In the genomic region with DNA sequence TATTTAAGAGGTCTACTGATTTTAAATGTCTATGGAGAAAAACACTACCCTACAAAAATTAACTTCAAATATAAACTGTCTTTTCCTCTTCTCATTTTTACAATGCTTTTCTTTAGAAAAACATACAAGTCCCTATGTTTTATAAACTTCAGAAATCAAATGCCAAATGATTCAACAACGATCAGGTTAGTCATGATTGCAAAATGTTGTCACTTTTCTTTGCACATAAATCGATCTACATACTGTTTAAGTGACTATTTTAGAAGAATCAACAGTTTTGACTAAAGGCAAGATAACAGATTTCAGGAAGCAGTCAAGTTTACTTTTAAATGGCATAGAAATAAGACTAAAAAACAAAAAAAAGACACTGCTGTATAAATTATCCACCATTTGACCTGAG, we compare ENCODE assay signal across 15 cellular contexts.
"Had no signal": no experiment of that assay in that cellular context is flagged by ENCODE, and none has a peak within 500 bp of the region (broad histone marks: within the 10 kb centered on the region; RNA-seq: fewer than 3 reads in every experiment).

No MANE protein-coding gene starts in this region.

- H3K9me3 ChIP-seq: colonic mucosa, esophagus squamous epithelium, pancreas had no signal

- FAIRE-seq: pancreas had no signal

- H3K36me3 ChIP-seq: colonic mucosa, esophagus squamous epithelium, gastroesophageal sphincter, pancreas, upper lobe of right lung had no signal

- H3K4me1 ChIP-seq: colonic mucosa, esophagus squamous epithelium, gastroesophageal sphincter, pancreas, tibial nerve, upper lobe of right lung had no signal

- H3K27me3 ChIP-seq: colonic mucosa, esophagus squamous epithelium, gastroesophageal sphincter, pancreas, tibial nerve, upper lobe of right lung had no signal

- DNase-seq: colonic mucosa; dermis blood vessel endothelial cell; esophagus squamous epithelium; left colon; mesendoderm; naive B cell; occipital lobe; pancreas; right cardiac atrium; stimulated activated CD4-positive, alpha-beta T cell treated with anti-CD3 and anti-CD28 coated beads, Interleukin-4, amount 100 ng/mL, for 1 hour; stimulated activated CD8-positive, alpha-beta memory T cell treated with anti-CD3 and anti-CD28 coated beads, Interleukin-4, amount 100 ng/mL, for 48 hours; stimulated activated naive CD8-positive, alpha-beta T cell treated with anti-CD3 and anti-CD28 coated beads, Interleukin-15, Interleukin-2, amounts not matched to agents 100 U/mL and 50 U/mL, for 24 hours; upper lobe of right lung had no signal

- H3K4me3 ChIP-seq: colonic mucosa, esophagus squamous epithelium, gastroesophageal sphincter, pancreas, tibial nerve, upper lobe of right lung had no signal

- H3K27ac ChIP-seq: colonic mucosa, esophagus squamous epithelium, gastroesophageal sphincter, pancreas, tibial nerve, upper lobe of right lung had no signal
